Comparison of ENCODE assay signal across 8 cellular contexts in genomic region chr15:63500265-63501250, GRCh38. TPM values are rescaled to one million over a fixed set of nuclear protein-coding genes. Genes with fewer than 3 reads are reported as not detected.
DNase-seq lines count a peak whose midpoint lies in the region; ATAC-seq and TF ChIP-seq lines count a peak whose summit lies in the region.

No MANE protein-coding gene starts in this region.

- H3K9me3 ChIP-seq in heart left ventricle: no peaks in the 10 kb centered on the region
- H3K9me3 ChIP-seq in mesodermal cell (ENCODE audit: control insufficient read depth, low read length): no peaks in the 10 kb centered on the region
- no peaks in the 10 kb centered on the region for H3K9me3 ChIP-seq in upper lobe of right lung
- no peaks in the 10 kb centered on the region for H3K9me3 ChIP-seq in MG63

- intact Hi-C loops in heart left ventricle (cut with DNase I): loop anchor here in 9 of 10 donors (5.0 to 10.0 kb wide), 4 partner anchors 54 to 957 kb away; partner anchors contain the start of gene FBXL22 (in 8 of the 9)
- intact Hi-C loops in Right ventricle myocardium superior (cut with DNase I): loop anchor here (5.0 kb wide), 1 partner anchor 97 kb away; the partner anchor contains the start of gene FBXL22
- intact Hi-C loops in upper lobe of right lung (cut with DNase I): no loop called here

- H3K27ac ChIP-seq in heart left ventricle (peak overlapping the region in 11 of 12 donors; percentile 47 to 99 (median 98)), mesodermal cell (ENCODE audit: low read depth, low read length, severe bottlenecking) (peak overlapping the region; percentile 16), upper lobe of right lung (peak overlapping the region; percentile 100)

- H3K4me3 ChIP-seq in heart left ventricle (peak overlapping the region in 9 of 12 donors; percentile 28 to 47 (median 38)), mesodermal cell (ENCODE audit: extremely low read depth, insufficient read depth, low read length, poor library complexity, severe bottlenecking) (no peak overlapping the region), upper lobe of right lung (peak overlapping the region; percentile 23), MG63 (no peak overlapping the region)

- peaks cover 0 to 5% (median 0%) of the 10 kb centered on the region in 5 experiments for H3K9me3 Mint-ChIP-seq in brain

- H3K4me3 Mint-ChIP-seq in brain: peak overlapping the region; percentile 10 to 89 (median 65)

- H3K36me3 ChIP-seq in heart left ventricle (no peaks in the 10 kb centered on the region), mesodermal cell (ENCODE audit: control insufficient read depth, insufficient read depth, low read length) (no peaks in the 10 kb centered on the region), upper lobe of right lung (no peaks in the 10 kb centered on the region), MG63 (no peaks in the 10 kb centered on the region)

- H3K4me1 ChIP-seq in heart left ventricle (peaks cover 0 to 84% (median 28%) of the 10 kb centered on the region in 12 donors), mesodermal cell (ENCODE audit: control insufficient read depth, insufficient read depth, low read length, poor library complexity, severe bottlenecking) (peaks cover 31% of the 10 kb centered on the region), upper lobe of right lung (peaks cover 61% of the 10 kb centered on the region)

- H3K27ac Mint-ChIP-seq in brain: peak overlapping the region; percentile 19 to 83 (median 51)

- DNase-seq in heart left ventricle (no peak), Right ventricle myocardium superior (no peak), upper lobe of right lung (peak; percentile 74), MG63 (no peak), 8988T (no peak), NCI-H524 (lab: John Stamatoyannopoulos, UW) (no peak)

- peaks cover 50% of the 10 kb centered on the region for H3K4me1 Mint-ChIP-seq in brain

- WGBS in heart left ventricle, 4 donors: 62 to 70% (median 66%) methylated on average over 8 of the region's 8 CpGs
- WGBS in mesodermal cell (ENCODE audit: insufficient coverage in 2 of 2), 2 experiments: 80 to 95% methylated on average over 3 of the region's 8 CpGs

- H3K27me3 ChIP-seq in heart left ventricle: no peaks in the 10 kb centered on the region
- H3K27me3 ChIP-seq in upper lobe of right lung: no peaks in the 10 kb centered on the region
- no peaks in the 10 kb centered on the region for H3K27me3 ChIP-seq in MG63

- ATAC-seq in heart left ventricle: no peak
- no peak for ATAC-seq in Right ventricle myocardium superior (ENCODE audit: poor library complexity)
- ATAC-seq in upper lobe of right lung: no peak

- TF ChIP-seq POLR2A in heart left ventricle (IDR thresholded peaks at IDR 0.05): no peak

- H3K27me3 Mint-ChIP-seq in brain: peaks cover 29% of the 10 kb centered on the region

- TF ChIP-seq CTCF in heart left ventricle (IDR thresholded peaks at IDR 0.05) (no peak), brain (conservative IDR thresholded peaks at IDR 0.05) (no peak), upper lobe of right lung (IDR thresholded peaks at IDR 0.05) (no peak)

- H3K36me3 Mint-ChIP-seq in brain: no peaks in the 10 kb centered on the region

RNA-seq across cellular contexts. Expression of gene USP3, which starts 3.8 kb away (rescaled TPM):
- total RNA-seq in heart left ventricle (10 to 100 TPM; 14.3 to 30.8 (median 18.4) TPM), Right ventricle myocardium superior (15.9 TPM), upper lobe of right lung (62.5 TPM)
- polyA plus RNA-seq in heart left ventricle (10 to 100 TPM in 1 of 2 donors, 1 to 10 TPM in 1; 7.1 to 10.5 TPM), brain (ENCODE audit: insufficient read depth, low read depth, low replicate concordance) (20.7 TPM)
- 41.5 TPM for polyA plus RNA-seq in mesodermal cell (2013, experiment 1 of 2)
- 46.2 TPM for polyA plus RNA-seq in mesodermal cell (2013, experiment 2 of 2)
- total RNA-seq in MG63 (2014; rRNA removed; shearing (Covaris generic); ENCODE audit: low replicate concordance): 36.6 and 38.6 TPM in 2 replicates

Comparison
In these comparisons a context has a peak if more than half of its experiments do, and no peak if none do; other contexts are left out.
1. H3K27ac ChIP-seq: peak in every context shown above with its lines; median percentile 100 in upper lobe of right lung; 98 in heart left ventricle; 16 in mesodermal cell.
2. H3K4me3 ChIP-seq: peak in heart left ventricle (9 of 12) and upper lobe of right lung (single experiment); none in mesodermal cell (single experiment) and MG63 (single experiment).